Comparison of ENCODE assay signal across 17 cellular contexts in the genomic region with DNA sequence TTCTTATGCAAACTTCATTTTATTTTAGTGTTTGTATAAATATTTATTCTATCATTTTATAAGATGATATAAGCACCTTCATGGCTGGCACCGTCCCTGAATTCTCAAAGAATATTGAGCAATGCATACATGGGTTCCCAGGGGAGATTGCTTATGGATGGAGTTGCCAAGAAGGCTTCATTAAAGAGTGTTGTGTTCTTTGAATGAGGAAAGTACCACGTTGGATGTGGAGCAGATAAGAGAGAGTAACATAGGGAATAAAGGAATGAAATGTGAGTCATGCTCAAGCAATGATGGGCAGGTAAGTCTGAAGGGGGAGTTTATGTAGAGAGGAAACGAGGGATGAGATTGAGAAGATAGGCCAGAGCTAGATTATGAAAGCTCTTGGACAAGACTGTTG. TPM values are rescaled to one million over a fixed set of nuclear protein-coding genes. Genes with fewer than 3 reads are reported as not detected.
DNase-seq lines count a peak whose midpoint lies in the region; ATAC-seq and TF ChIP-seq lines count a peak whose summit lies in the region.
"Had no signal": no experiment of that assay in that cellular context is flagged by ENCODE, and none has a peak within 500 bp of the region (broad histone marks: within the 10 kb centered on the region; RNA-seq: fewer than 3 reads in every experiment).

No MANE protein-coding gene starts in this region.

- H2AFZ ChIP-seq in trophoblast cell (ENCODE audit: insufficient read depth, low read length, poor library complexity) (no peak overlapping the region), osteoblast (ENCODE audit: low read length) (no peak overlapping the region)

- no peak overlapping the region for H2BK12ac ChIP-seq in trophoblast cell (ENCODE audit: low read length)

- POLR2A ChIA-PET in GM10248 (lab: Yijun Ruan, JAX): no interaction called here

- H4K12ac ChIP-seq in trophoblast cell (ENCODE audit: low read depth, low read length): no peak overlapping the region

- H3K27me3 ChIP-seq in trophoblast cell (ENCODE audit: insufficient read depth, low read length): no peaks in the 10 kb centered on the region
- no peaks in the 10 kb centered on the region for H3K27me3 ChIP-seq in osteoblast (ENCODE audit: insufficient read depth, low read length)
- H3K27me3 ChIP-seq: BLaER1 treated with 17β-estradiol and CSF1 and Interleukin-3, amounts not matched to agents 10 nM and 100 nM; Peyer's patch had no signal

- H2AK5ac ChIP-seq in trophoblast cell (ENCODE audit: low read length): no peak overlapping the region

- TF ChIP-seq CTCF in HFFc6 (IDR thresholded peaks at IDR 0.05): no peak
- TF ChIP-seq CTCF in GM10248 (IDR thresholded peaks at IDR 0.05; ENCODE audit: control extremely low read depth, extremely low read depth, low read depth, missing control alignments): no peak
- no peak for TF ChIP-seq CTCF in osteoblast (IDR thresholded peaks at IDR 0.05; ENCODE audit: extremely low read depth, low read depth, low read length)

- DNase-seq in HFFc6: no peak
- DNase-seq in T-helper 17 cell: no peak
- DNase-seq in epithelial cell of prostate (ENCODE audit: low read depth, low spot score): no peak
- peak; percentile 42 to 80 for DNase-seq in trophoblast cell
- no peak for DNase-seq in GM10248 (ENCODE audit: extremely low spot score)
- no peak for DNase-seq in osteoblast (ENCODE audit: insufficient read length, low spot score, missing footprints)
- DNase-seq: EL, NCI-H1092, NCI-H1694, NCI-H2107, NCI-H446, NCI-H82, Peyer's patch, SHP77 treated with DMSO at 0.1 percent for 48 hours had no signal

- H3K9ac ChIP-seq in trophoblast cell (ENCODE audit: low read length): no peak overlapping the region
- H3K9ac ChIP-seq: BLaER1 treated with 17β-estradiol and CSF1 and Interleukin-3, amounts not matched to agents 10 nM and 100 nM had no signal

- no peak overlapping the region for H2BK5ac ChIP-seq in trophoblast cell (ENCODE audit: low read depth, low read length, poor library complexity)

- WGBS in trophoblast cell (ENCODE audit: extremely low coverage, insufficient coverage, insufficient read length): no CpG with 5 or more reads among the region's 3 CpGs

- H4K8ac ChIP-seq in trophoblast cell (ENCODE audit: low read depth, low read length): no peak overlapping the region

- CTCF ChIA-PET in GM10248 (lab: Yijun Ruan, JAX): interaction anchor here (1.0 to 2.8 kb wide), 4 partner anchors 9 to 93 kb away, joined by 3 to 8 read pairs (median 6); no protein-coding TSS in a partner anchor

- H3K23ac ChIP-seq in trophoblast cell (ENCODE audit: low read length): no peak overlapping the region

- H3K4me1 Mint-ChIP-seq in HFFc6 (ENCODE audit: low read depth): peaks cover 75% of the 10 kb centered on the region
- H3K4me1 Mint-ChIP-seq in T-helper 17 cell: peaks cover 13% of the 10 kb centered on the region

- peaks cover 28% of the 10 kb centered on the region for H3K36me3 Mint-ChIP-seq in HFFc6 (ENCODE audit: low read depth)
- H3K36me3 Mint-ChIP-seq in T-helper 17 cell (ENCODE audit: low read depth): peaks cover 8% of the 10 kb centered on the region

- no peak overlapping the region for H3K14ac ChIP-seq in trophoblast cell (ENCODE audit: low read length)

- no peak for ATAC-seq in T-helper 17 cell
- ATAC-seq in GM21576 (IDR thresholded peaks at IDR 0.05; ENCODE audit: unreplicated experiment): no peak

- H3K27ac ChIP-seq in epithelial cell of prostate: peak overlapping the region; percentile 6
- no peak overlapping the region for H3K27ac ChIP-seq in trophoblast cell (ENCODE audit: low read depth, low read length)
- H3K27ac ChIP-seq in osteoblast (ENCODE audit: low read depth, low read length): no peak overlapping the region
- H3K27ac ChIP-seq: BLaER1 treated with 17β-estradiol and CSF1 and Interleukin-3, amounts not matched to agents 10 nM and 100 nM; Peyer's patch had no signal

- no peak overlapping the region for H3K4ac ChIP-seq in trophoblast cell (ENCODE audit: low read depth, low read length)

- no peaks in the 10 kb centered on the region for H3K9me3 Mint-ChIP-seq in HFFc6

- H3K4me2 ChIP-seq in trophoblast cell (ENCODE audit: low read length) (no peak overlapping the region), osteoblast (ENCODE audit: insufficient read depth, low read length) (no peak overlapping the region)

- H3K9me3 ChIP-seq in T-helper 17 cell (ENCODE audit: control insufficient read depth, low read length, poor library complexity, severe bottlenecking) (no peaks in the 10 kb centered on the region), trophoblast cell (ENCODE audit: insufficient read depth, low read depth, low read length) (no peaks in the 10 kb centered on the region), osteoblast (ENCODE audit: low read depth, low read length) (no peaks in the 10 kb centered on the region)
- H3K9me3 ChIP-seq: BLaER1 treated with 17β-estradiol and CSF1 and Interleukin-3, amounts not matched to agents 10 nM and 100 nM; HAP-1; Peyer's patch had no signal

- H3K4me3 Mint-ChIP-seq in HFFc6 (no peak overlapping the region), T-helper 17 cell (peak overlapping the region; percentile 39)

- no peak overlapping the region for H2BK120ac ChIP-seq in trophoblast cell (ENCODE audit: insufficient read depth, low read length, poor library complexity)

- no peak overlapping the region for H3K4me3 ChIP-seq in trophoblast cell (ENCODE audit: low read depth, low read length)
- no peak overlapping the region for H3K4me3 ChIP-seq in osteoblast (ENCODE audit: insufficient read depth, low read length)
- H3K4me3 ChIP-seq: BLaER1 treated with 17β-estradiol and CSF1 and Interleukin-3, amounts not matched to agents 10 nM and 100 nM; HAP-1; Peyer's patch had no signal

- H3K27me3 Mint-ChIP-seq in HFFc6 (ENCODE audit: insufficient read depth) (no peaks in the 10 kb centered on the region), T-helper 17 cell (peaks cover 15% of the 10 kb centered on the region)

- no peaks in the 10 kb centered on the region for H3K36me3 ChIP-seq in trophoblast cell (ENCODE audit: control insufficient read depth in 1 of 2, insufficient read depth in 2 of 2, low read length in 2 of 2)
- peaks cover 10% of the 10 kb centered on the region for H3K36me3 ChIP-seq in osteoblast (ENCODE audit: insufficient read depth, low read length)
- H3K36me3 ChIP-seq: HAP-1, Peyer's patch had no signal

- H3K79me1 ChIP-seq in trophoblast cell (ENCODE audit: low read length): peaks cover 2% of the 10 kb centered on the region

- no peak overlapping the region for H4K91ac ChIP-seq in trophoblast cell (ENCODE audit: low read depth, low read length)

- peak overlapping the region; percentile 37 for H3K27ac Mint-ChIP-seq in HFFc6
- H3K27ac Mint-ChIP-seq in T-helper 17 cell: no peak overlapping the region

- peaks cover 39% of the 10 kb centered on the region for H4K20me1 ChIP-seq in osteoblast (ENCODE audit: insufficient read depth, low read length)

- no peak overlapping the region for H3K18ac ChIP-seq in trophoblast cell (ENCODE audit: low read length)

- H3K4me1 ChIP-seq in trophoblast cell (ENCODE audit: control insufficient read depth in 1 of 2, insufficient read depth in 2 of 2, low read length in 2 of 2): peaks cover 2 to 9% of the 10 kb centered on the region in 2 experiments
- peaks cover 21% of the 10 kb centered on the region for H3K4me1 ChIP-seq in osteoblast (ENCODE audit: insufficient read depth, low read length)

- no peaks in the 10 kb centered on the region for H3K79me2 ChIP-seq in trophoblast cell (ENCODE audit: control insufficient read depth, insufficient read depth, low read length, poor library complexity)
- peaks cover 80% of the 10 kb centered on the region for H3K79me2 ChIP-seq in osteoblast (ENCODE audit: insufficient read depth, low read length)

RNA-seq across cellular contexts. Expression of gene DSE, which starts 10.3 kb away (rescaled TPM):
- total RNA-seq in HFFc6 (2021; fragmentation: NEBNext Ultra II Directional; extraction: Animal tissue kit (Norgen Biotek cat#: 25700)): 100 to 1,000 TPM in 3 of 6 experiments, 10 to 100 TPM in 3; 86.7 to 110 (median 94.9) TPM
- total RNA-seq in T-helper 17 cell (10 to 100 TPM; 19.2 to 32.3 TPM), osteoblast (193 and 229 TPM in 2 replicates)
- polyA plus RNA-seq in trophoblast cell (2013): 20.0 and 20.3 TPM in 2 replicates

Comparison
In these comparisons a context has a peak if more than half of its experiments do, and no peak if none do; other contexts are left out.
1. DNase-seq: peak in trophoblast cell (2 of 2); none in HFFc6 (single experiment), T-helper 17 cell (0 of 3), epithelial cell of prostate (single experiment), GM10248 (single experiment) and osteoblast (single experiment).